Comparison of ENCODE assay signal across 1 cellular context in the genomic region with DNA sequence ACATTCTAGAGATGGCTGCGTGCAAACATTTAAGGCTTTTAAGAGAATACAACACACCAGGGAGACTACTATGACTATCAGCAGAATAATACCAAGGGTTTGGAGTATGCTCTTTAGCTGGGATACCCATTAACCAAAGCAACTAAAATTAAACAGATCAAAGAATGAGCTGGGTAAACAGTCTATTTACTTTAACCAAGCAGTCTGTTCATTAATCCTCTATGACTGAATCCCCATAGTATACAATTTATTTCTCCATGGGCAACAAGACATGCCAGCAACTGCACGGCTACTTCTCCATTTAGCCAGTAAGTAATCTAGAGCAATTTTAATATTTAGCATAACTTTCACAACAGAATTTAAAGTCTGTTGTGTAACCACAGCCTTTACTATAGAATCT.
A peak's percentile ranks its signal among the peaks of the same experiment; 100 is the strongest.
TF ChIP-seq lines count a peak whose summit lies in the region.

No MANE protein-coding gene starts in this region.

TF ChIP-seq in HepG2, 621 proteins besides CTCF, POLR2A, EP300 and RAD21 (continued from another document and continues in another):
- TF ChIP-seq, protein P1, sequence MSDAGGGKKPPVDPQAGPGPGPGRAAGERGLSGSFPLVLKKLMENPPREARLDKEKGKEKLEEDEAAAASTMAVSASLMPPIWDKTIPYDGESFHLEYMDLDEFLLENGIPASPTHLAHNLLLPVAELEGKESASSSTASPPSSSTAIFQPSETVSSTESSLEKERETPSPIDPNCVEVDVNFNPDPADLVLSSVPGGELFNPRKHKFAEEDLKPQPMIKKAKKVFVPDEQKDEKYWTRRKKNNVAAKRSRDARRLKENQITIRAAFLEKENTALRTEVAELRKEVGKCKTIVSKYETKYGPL (CRISPR knock-in tag; IDR thresholded peaks at IDR 0.05): no peak
- TF ChIP-seq ZNF264 (CRISPR knock-in tag; IDR thresholded peaks at IDR 0.05) (no peak), BCL6 (CRISPR knock-in tag; IDR thresholded peaks at IDR 0.05) (no peak), NRL (CRISPR knock-in tag; IDR thresholded peaks at IDR 0.05; ENCODE audit: borderline replicate concordance) (no peak), FOXA3 (CRISPR knock-in tag; IDR thresholded peaks at IDR 0.05) (peak; percentile 62), ZNF10 (CRISPR knock-in tag; IDR thresholded peaks at IDR 0.05; ENCODE audit: borderline replicate concordance, low read depth) (no peak), ZNF552 (CRISPR knock-in tag; IDR thresholded peaks at IDR 0.05; ENCODE audit: borderline replicate concordance) (no peak), AGO2 (optimal IDR thresholded peaks at IDR 0.05; ENCODE audit: low read depth, low read length) (no peak), GTF2F1 (IDR thresholded peaks at IDR 0.05; ENCODE audit: low read length) (no peak), ZNF510 (CRISPR knock-in tag; IDR thresholded peaks at IDR 0.05; ENCODE audit: low read depth) (no peak), TEAD3 (CRISPR knock-in tag; optimal IDR thresholded peaks at IDR 0.05; ENCODE audit: borderline replicate concordance) (no peak), RELA (CRISPR knock-in tag; IDR thresholded peaks at IDR 0.05) (no peak), CBX1 (IDR thresholded peaks at IDR 0.05; ENCODE audit: low read depth) (no peak), U2AF1 (optimal IDR thresholded peaks at IDR 0.05; ENCODE audit: low read depth, low read length) (no peak), PITX1 (CRISPR knock-in tag; IDR thresholded peaks at IDR 0.05) (no peak), IRF2 (CRISPR knock-in tag; IDR thresholded peaks at IDR 0.05) (no peak), HES4 (CRISPR knock-in tag; IDR thresholded peaks at IDR 0.05; ENCODE audit: borderline replicate concordance) (no peak), FOXA1 (IDR thresholded peaks at IDR 0.05) (no peak), FOXA1 (CRISPR knock-in tag; IDR thresholded peaks at IDR 0.05) (0 out of 2 replicates have a peak, but pooled peaks have one; percentile 21), AHR (CRISPR knock-in tag; IDR thresholded peaks at IDR 0.05) (no peak), FOXP1 (IDR thresholded peaks at IDR 0.05) (no peak), FOXP1 (CRISPR knock-in tag; IDR thresholded peaks at IDR 0.05) (peak; percentile 54; the same call in 1 of the 2 replicates), ZNF703 (CRISPR knock-in tag; IDR thresholded peaks at IDR 0.05; ENCODE audit: borderline replicate concordance) (no peak), ZNF235 (CRISPR knock-in tag; IDR thresholded peaks at IDR 0.05; ENCODE audit: borderline replicate concordance) (no peak), MTF2 (CRISPR knock-in tag; IDR thresholded peaks at IDR 0.05; ENCODE audit: borderline replicate concordance) (no peak), SMAD1 (CRISPR knock-in tag; IDR thresholded peaks at IDR 0.05; ENCODE audit: borderline replicate concordance, low read depth) (no peak), SRSF1 (optimal IDR thresholded peaks at IDR 0.05; ENCODE audit: low read depth, low read length) (no peak), PHF8 (CRISPR knock-in tag; IDR thresholded peaks at IDR 0.05) (no peak), TBP (CRISPR knock-in tag; IDR thresholded peaks at IDR 0.05) (no peak), ZNF546 (CRISPR knock-in tag; conservative IDR thresholded peaks at IDR 0.05) (no peak), ZFYVE20 (CRISPR knock-in tag; IDR thresholded peaks at IDR 0.05; ENCODE audit: borderline replicate concordance, low read depth) (no peak), MXD4 (CRISPR knock-in tag; IDR thresholded peaks at IDR 0.05) (no peak), PRPF4 (IDR thresholded peaks at IDR 0.05; ENCODE audit: low read depth, low read length, poor library complexity, severe bottlenecking) (no peak), SMARCC2 (IDR thresholded peaks at IDR 0.05) (no peak), ATAD3A (CRISPR knock-in tag; IDR thresholded peaks at IDR 0.05) (no peak), LCORL (IDR thresholded peaks at IDR 0.05) (no peak), LCORL (CRISPR knock-in tag; IDR thresholded peaks at IDR 0.05) (peak; percentile 22; the same call in 1 of the 2 replicates), NPAS2 (CRISPR knock-in tag; IDR thresholded peaks at IDR 0.05; ENCODE audit: borderline replicate concordance) (no peak), ZKSCAN1 (IDR thresholded peaks at IDR 0.05; ENCODE audit: low read length) (no peak), PRMT3 (CRISPR knock-in tag; IDR thresholded peaks at IDR 0.05; ENCODE audit: borderline replicate concordance, low read depth) (no peak), U2AF2 (IDR thresholded peaks at IDR 0.05; ENCODE audit: low read depth, low read length) (no peak), RNF2 (conservative IDR thresholded peaks at IDR 0.05; ENCODE audit: low read depth) (no peak), PHF20 (CRISPR knock-in tag; IDR thresholded peaks at IDR 0.05) (no peak), ZSCAN12 (CRISPR knock-in tag; IDR thresholded peaks at IDR 0.05) (no peak)
- TF ChIP-seq, protein P2, sequence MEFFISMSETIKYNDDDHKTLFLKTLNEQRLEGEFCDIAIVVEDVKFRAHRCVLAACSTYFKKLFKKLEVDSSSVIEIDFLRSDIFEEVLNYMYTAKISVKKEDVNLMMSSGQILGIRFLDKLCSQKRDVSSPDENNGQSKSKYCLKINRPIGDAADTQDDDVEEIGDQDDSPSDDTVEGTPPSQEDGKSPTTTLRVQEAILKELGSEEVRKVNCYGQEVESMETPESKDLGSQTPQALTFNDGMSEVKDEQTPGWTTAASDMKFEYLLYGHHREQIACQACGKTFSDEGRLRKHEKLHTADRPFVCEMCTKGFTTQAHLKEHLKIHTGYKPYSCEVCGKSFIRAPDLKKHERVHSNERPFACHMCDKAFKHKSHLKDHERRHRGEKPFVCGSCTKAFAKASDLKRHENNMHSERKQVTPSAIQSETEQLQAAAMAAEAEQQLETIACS (CRISPR knock-in tag; IDR thresholded peaks at IDR 0.05): no peak
- TF ChIP-seq, protein P3, sequence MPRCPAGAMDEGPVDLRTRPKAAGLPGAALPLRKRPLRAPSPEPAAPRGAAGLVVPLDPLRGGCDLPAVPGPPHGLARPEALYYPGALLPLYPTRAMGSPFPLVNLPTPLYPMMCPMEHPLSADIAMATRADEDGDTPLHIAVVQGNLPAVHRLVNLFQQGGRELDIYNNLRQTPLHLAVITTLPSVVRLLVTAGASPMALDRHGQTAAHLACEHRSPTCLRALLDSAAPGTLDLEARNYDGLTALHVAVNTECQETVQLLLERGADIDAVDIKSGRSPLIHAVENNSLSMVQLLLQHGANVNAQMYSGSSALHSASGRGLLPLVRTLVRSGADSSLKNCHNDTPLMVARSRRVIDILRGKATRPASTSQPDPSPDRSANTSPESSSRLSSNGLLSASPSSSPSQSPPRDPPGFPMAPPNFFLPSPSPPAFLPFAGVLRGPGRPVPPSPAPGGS (CRISPR knock-in tag; IDR thresholded peaks at IDR 0.05): no peak
- TF ChIP-seq, protein P4, sequence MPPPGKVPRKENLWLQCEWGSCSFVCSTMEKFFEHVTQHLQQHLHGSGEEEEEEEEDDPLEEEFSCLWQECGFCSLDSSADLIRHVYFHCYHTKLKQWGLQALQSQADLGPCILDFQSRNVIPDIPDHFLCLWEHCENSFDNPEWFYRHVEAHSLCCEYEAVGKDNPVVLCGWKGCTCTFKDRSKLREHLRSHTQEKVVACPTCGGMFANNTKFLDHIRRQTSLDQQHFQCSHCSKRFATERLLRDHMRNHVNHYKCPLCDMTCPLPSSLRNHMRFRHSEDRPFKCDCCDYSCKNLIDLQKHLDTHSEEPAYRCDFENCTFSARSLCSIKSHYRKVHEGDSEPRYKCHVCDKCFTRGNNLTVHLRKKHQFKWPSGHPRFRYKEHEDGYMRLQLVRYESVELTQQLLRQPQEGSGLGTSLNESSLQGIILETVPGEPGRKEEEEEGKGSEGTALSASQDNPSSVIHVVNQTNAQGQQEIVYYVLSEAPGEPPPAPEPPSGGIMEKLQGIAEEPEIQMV (CRISPR knock-in tag; IDR thresholded peaks at IDR 0.05; ENCODE audit: low read depth): no peak
- TF ChIP-seq, protein P5, sequence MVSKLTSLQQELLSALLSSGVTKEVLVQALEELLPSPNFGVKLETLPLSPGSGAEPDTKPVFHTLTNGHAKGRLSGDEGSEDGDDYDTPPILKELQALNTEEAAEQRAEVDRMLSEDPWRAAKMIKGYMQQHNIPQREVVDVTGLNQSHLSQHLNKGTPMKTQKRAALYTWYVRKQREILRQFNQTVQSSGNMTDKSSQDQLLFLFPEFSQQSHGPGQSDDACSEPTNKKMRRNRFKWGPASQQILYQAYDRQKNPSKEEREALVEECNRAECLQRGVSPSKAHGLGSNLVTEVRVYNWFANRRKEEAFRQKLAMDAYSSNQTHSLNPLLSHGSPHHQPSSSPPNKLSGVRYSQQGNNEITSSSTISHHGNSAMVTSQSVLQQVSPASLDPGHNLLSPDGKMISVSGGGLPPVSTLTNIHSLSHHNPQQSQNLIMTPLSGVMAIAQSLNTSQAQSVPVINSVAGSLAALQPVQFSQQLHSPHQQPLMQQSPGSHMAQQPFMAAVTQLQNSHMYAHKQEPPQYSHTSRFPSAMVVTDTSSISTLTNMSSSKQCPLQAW (CRISPR knock-in tag; IDR thresholded peaks at IDR 0.05): no peak
- TF ChIP-seq, protein P6, sequence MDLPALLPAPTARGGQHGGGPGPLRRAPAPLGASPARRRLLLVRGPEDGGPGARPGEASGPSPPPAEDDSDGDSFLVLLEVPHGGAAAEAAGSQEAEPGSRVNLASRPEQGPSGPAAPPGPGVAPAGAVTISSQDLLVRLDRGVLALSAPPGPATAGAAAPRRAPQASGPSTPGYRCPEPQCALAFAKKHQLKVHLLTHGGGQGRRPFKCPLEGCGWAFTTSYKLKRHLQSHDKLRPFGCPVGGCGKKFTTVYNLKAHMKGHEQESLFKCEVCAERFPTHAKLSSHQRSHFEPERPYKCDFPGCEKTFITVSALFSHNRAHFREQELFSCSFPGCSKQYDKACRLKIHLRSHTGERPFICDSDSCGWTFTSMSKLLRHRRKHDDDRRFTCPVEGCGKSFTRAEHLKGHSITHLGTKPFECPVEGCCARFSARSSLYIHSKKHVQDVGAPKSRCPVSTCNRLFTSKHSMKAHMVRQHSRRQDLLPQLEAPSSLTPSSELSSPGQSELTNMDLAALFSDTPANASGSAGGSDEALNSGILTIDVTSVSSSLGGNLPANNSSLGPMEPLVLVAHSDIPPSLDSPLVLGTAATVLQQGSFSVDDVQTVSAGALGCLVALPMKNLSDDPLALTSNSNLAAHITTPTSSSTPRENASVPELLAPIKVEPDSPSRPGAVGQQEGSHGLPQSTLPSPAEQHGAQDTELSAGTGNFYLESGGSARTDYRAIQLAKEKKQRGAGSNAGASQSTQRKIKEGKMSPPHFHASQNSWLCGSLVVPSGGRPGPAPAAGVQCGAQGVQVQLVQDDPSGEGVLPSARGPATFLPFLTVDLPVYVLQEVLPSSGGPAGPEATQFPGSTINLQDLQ (CRISPR knock-in tag; IDR thresholded peaks at IDR 0.05): no peak
- TF ChIP-seq, protein P7, sequence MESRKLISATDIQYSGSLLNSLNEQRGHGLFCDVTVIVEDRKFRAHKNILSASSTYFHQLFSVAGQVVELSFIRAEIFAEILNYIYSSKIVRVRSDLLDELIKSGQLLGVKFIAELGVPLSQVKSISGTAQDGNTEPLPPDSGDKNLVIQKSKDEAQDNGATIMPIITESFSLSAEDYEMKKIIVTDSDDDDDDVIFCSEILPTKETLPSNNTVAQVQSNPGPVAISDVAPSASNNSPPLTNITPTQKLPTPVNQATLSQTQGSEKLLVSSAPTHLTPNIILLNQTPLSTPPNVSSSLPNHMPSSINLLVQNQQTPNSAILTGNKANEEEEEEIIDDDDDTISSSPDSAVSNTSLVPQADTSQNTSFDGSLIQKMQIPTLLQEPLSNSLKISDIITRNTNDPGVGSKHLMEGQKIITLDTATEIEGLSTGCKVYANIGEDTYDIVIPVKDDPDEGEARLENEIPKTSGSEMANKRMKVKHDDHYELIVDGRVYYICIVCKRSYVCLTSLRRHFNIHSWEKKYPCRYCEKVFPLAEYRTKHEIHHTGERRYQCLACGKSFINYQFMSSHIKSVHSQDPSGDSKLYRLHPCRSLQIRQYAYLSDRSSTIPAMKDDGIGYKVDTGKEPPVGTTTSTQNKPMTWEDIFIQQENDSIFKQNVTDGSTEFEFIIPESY (CRISPR knock-in tag; IDR thresholded peaks at IDR 0.05): no peak
- TF ChIP-seq, protein P8, sequence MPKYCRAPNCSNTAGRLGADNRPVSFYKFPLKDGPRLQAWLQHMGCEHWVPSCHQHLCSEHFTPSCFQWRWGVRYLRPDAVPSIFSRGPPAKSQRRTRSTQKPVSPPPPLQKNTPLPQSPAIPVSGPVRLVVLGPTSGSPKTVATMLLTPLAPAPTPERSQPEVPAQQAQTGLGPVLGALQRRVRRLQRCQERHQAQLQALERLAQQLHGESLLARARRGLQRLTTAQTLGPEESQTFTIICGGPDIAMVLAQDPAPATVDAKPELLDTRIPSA (CRISPR knock-in tag; IDR thresholded peaks at IDR 0.05; ENCODE audit: borderline replicate concordance): no peak
- TF ChIP-seq, protein P9, sequence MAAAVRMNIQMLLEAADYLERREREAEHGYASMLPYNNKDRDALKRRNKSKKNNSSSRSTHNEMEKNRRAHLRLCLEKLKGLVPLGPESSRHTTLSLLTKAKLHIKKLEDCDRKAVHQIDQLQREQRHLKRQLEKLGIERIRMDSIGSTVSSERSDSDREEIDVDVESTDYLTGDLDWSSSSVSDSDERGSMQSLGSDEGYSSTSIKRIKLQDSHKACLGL (CRISPR knock-in tag; IDR thresholded peaks at IDR 0.05): no peak
- TF ChIP-seq, protein P10, sequence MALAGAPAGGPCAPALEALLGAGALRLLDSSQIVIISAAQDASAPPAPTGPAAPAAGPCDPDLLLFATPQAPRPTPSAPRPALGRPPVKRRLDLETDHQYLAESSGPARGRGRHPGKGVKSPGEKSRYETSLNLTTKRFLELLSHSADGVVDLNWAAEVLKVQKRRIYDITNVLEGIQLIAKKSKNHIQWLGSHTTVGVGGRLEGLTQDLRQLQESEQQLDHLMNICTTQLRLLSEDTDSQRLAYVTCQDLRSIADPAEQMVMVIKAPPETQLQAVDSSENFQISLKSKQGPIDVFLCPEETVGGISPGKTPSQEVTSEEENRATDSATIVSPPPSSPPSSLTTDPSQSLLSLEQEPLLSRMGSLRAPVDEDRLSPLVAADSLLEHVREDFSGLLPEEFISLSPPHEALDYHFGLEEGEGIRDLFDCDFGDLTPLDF (CRISPR knock-in tag; IDR thresholded peaks at IDR 0.05): no peak
- TF ChIP-seq, protein P11, sequence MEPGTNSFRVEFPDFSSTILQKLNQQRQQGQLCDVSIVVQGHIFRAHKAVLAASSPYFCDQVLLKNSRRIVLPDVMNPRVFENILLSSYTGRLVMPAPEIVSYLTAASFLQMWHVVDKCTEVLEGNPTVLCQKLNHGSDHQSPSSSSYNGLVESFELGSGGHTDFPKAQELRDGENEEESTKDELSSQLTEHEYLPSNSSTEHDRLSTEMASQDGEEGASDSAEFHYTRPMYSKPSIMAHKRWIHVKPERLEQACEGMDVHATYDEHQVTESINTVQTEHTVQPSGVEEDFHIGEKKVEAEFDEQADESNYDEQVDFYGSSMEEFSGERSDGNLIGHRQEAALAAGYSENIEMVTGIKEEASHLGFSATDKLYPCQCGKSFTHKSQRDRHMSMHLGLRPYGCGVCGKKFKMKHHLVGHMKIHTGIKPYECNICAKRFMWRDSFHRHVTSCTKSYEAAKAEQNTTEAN (CRISPR knock-in tag; conservative IDR thresholded peaks at IDR 0.05): no peak
- TF ChIP-seq, protein P12, sequence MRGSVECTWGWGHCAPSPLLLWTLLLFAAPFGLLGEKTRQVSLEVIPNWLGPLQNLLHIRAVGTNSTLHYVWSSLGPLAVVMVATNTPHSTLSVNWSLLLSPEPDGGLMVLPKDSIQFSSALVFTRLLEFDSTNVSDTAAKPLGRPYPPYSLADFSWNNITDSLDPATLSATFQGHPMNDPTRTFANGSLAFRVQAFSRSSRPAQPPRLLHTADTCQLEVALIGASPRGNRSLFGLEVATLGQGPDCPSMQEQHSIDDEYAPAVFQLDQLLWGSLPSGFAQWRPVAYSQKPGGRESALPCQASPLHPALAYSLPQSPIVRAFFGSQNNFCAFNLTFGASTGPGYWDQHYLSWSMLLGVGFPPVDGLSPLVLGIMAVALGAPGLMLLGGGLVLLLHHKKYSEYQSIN (CRISPR knock-in tag; IDR thresholded peaks at IDR 0.05; ENCODE audit: borderline replicate concordance): no peak
